29 cellular contexts compared by ENCODE assay signal in genomic region chr19:35149463-35149862, GRCh38. TPM values are rescaled to one million over a fixed set of nuclear protein-coding genes. Genes with fewer than 3 reads are reported as not detected.
"Had no signal": no experiment of that assay in that cellular context is flagged by ENCODE, and none has a peak within 500 bp of the region (broad histone marks: within the 10 kb centered on the region; RNA-seq: fewer than 3 reads in every experiment).

No MANE protein-coding gene starts in this region.

- H3K4me3 Mint-ChIP-seq: T-cell had no signal

- H3K36me3 Mint-ChIP-seq: T-cell had no signal

- H3K27ac ChIP-seq: KMS-11, RWPE1 had no signal

- ATAC-seq: HepG2, Panc1, PC-3, T-cell had no signal

- H3K9me3 ChIP-seq: SK-N-SH had no signal

- H3K9me3 Mint-ChIP-seq: T-cell had no signal

- H3K4me2 ChIP-seq: KMS-11, SK-N-SH had no signal

- DNase-seq: IMR-90; Kasumi-1; MV-4-11; NCI-H1048; NCI-H1105 treated with DMSO at 0.1 percent for 48 hours; NCI-H1417 treated with DMSO at 0.1 percent for 48 hours; NCI-H146; NCI-H1694 treated with DMSO at 0.1 percent for 48 hours; NCI-H1930; NCI-H2081; NCI-H2107; NCI-H2227 treated with DMSO at 0.1 percent for 48 hours; NCI-H524; NCI-H526 treated with DMSO at 0.1 percent for 48 hours; NCI-H748 treated with DMSO at 0.1 percent for 48 hours; NK-92 treated with Interleukin-12 subunit alpha and Interleukin-12 subunit beta, amount 100 ng/mL, for 24 hours; PC-3; SHP77; SK-N-SH; SW 1271; T-cell had no signal

- H3K27me3 Mint-ChIP-seq: T-cell had no signal

RNA-seq across cellular contexts. Expression of gene FXYD5, which starts 5.1 kb away (rescaled TPM):
- total RNA-seq: HepG2 had no signal

RNA-seq across cellular contexts. Expression of gene FXYD7, which starts 6.4 kb away (rescaled TPM):
- total RNA-seq: HepG2, IMR-90, MCF 10A, NCI-H460, PC-3, SK-MEL-5 had no signal

RNA-seq across cellular contexts. Expression of gene FXYD1, which starts 10.8 kb away (rescaled TPM):
- total RNA-seq: HepG2, HT1080, MCF 10A, NCI-H460, PC-3, SK-MEL-5 had no signal

RNA-seq across cellular contexts. Expression of gene LGI4, which starts 14.6 kb away (rescaled TPM):
- total RNA-seq: HepG2, HT1080, IMR-90, MCF 10A had no signal

RNA-seq across cellular contexts. Expression of gene FXYD3, which starts 33.8 kb away (rescaled TPM):
- total RNA-seq: HepG2, HT1080, IMR-90, NCI-H460, SK-MEL-5 had no signal
